8 cellular contexts compared by ENCODE assay signal in genomic region chr22:41094036-41094435, GRCh38. TPM values are rescaled to one million over a fixed set of nuclear protein-coding genes. Genes with fewer than 3 reads are reported as not detected.
DNase-seq lines count a peak whose midpoint lies in the region; ATAC-seq and TF ChIP-seq lines count a peak whose summit lies in the region.

No MANE protein-coding gene starts in this region.

- no peak overlapping the region for H3K27ac Mint-ChIP-seq in GM23338
- peak overlapping the region; percentile 42 for H3K27ac Mint-ChIP-seq in endodermal cell
- peak overlapping the region; percentile 76 for H3K27ac Mint-ChIP-seq in neural crest cell (ENCODE audit: unreplicated experiment)

- H3K27me3 ChIP-seq in BJ (ENCODE audit: control insufficient read depth, insufficient read depth, low read length) (no peaks in the 10 kb centered on the region), GM23338 (ENCODE audit: insufficient read depth) (no peaks in the 10 kb centered on the region), SJSA1 (replicated peaks) (no peaks in the 10 kb centered on the region), endodermal cell (ENCODE audit: control insufficient read depth, insufficient read depth, low read length, poor library complexity, severe bottlenecking) (no peaks in the 10 kb centered on the region)

- no peak for TF ChIP-seq CTCF in BJ (IDR thresholded peaks at IDR 0.05; ENCODE audit: insufficient read depth, low read depth, low read length)
- TF ChIP-seq CTCF in GM23338 (conservative IDR thresholded peaks at IDR 0.05; ENCODE audit: low read depth in 2 of 2): no peak
- TF ChIP-seq CTCF in endodermal cell (conservative IDR thresholded peaks at IDR 0.05): no peak
- TF ChIP-seq CTCF in neural crest cell (conservative IDR thresholded peaks at IDR 0.05): no peak

- H3K4me3 Mint-ChIP-seq in GM23338: peak overlapping the region; percentile 95
- H3K4me3 Mint-ChIP-seq in endodermal cell: peak overlapping the region; percentile 96
- H3K4me3 Mint-ChIP-seq in neural crest cell: peak overlapping the region; percentile 95

- H3K36me3 ChIP-seq in BJ (ENCODE audit: control insufficient read depth, insufficient read depth, low read length) (no peaks in the 10 kb centered on the region), GM23338 (ENCODE audit: insufficient read depth) (no peaks in the 10 kb centered on the region), SJSA1 (peaks cover 30% of the 10 kb centered on the region), endodermal cell (ENCODE audit: control insufficient read depth, insufficient read depth, low read length) (peaks cover 4% of the 10 kb centered on the region)

- H3K9me3 ChIP-seq in SJSA1 (replicated peaks): no peaks in the 10 kb centered on the region
- H3K9me3 ChIP-seq in endodermal cell (ENCODE audit: control insufficient read depth, low read length): no peaks in the 10 kb centered on the region

- H3K4me1 Mint-ChIP-seq in GM23338 (peaks cover 30% of the 10 kb centered on the region), endodermal cell (peaks cover 29% of the 10 kb centered on the region), neural crest cell (peaks cover 41% of the 10 kb centered on the region)

- peaks cover 68% of the 10 kb centered on the region for H3K79me2 ChIP-seq in GM23338 (replicated peaks; ENCODE audit: insufficient read depth)

- no peaks in the 10 kb centered on the region; the same call in 1 of the 3 replicates for H3K9me3 Mint-ChIP-seq in GM23338
- H3K9me3 Mint-ChIP-seq in endodermal cell: no peaks in the 10 kb centered on the region
- H3K9me3 Mint-ChIP-seq in neural crest cell: no peaks in the 10 kb centered on the region

- H3K27ac ChIP-seq in GM23338 (ENCODE audit: low read depth) (no peak overlapping the region), SJSA1 (no peak overlapping the region), endodermal cell (ENCODE audit: low read depth, low read length) (no peak overlapping the region)

- peak overlapping the region; percentile 92 for H3K4me2 ChIP-seq in GM23338

- CTCF ChIA-PET in BJ (lab: Yijun Ruan, JAX): interaction anchor here (1.8 to 2.7 kb wide), 2 partner anchors 12 to 171 kb away, joined by 4 to 13 read pairs; no protein-coding TSS in a partner anchor

- POLR2A ChIA-PET in BJ (lab: Charles Lee): no interaction called here

- H3K4me3 ChIP-seq in BJ (ENCODE audit: low read depth, low read length) (peak overlapping the region; percentile 97), GM23338 (peak overlapping the region; percentile 90), SJSA1 (peak overlapping the region; percentile 85), endodermal cell (ENCODE audit: low read length) (peak overlapping the region; percentile 98)

- DNase-seq in BJ (ENCODE audit: low read depth): no peak
- DNase-seq in GM23338 (ENCODE audit: low spot score): peak; percentile 46
- DNase-seq in SJSA1 (ENCODE audit: low read depth in 1 of 2, low spot score in 2 of 2): peak in 1 of 2 experiments; percentile 28
- no peak for DNase-seq in endodermal cell
- no peak for DNase-seq in neural crest cell (ENCODE audit: low read depth, low spot score)
- DNase-seq in NCI-H1930 (lab: John Stamatoyannopoulos, UW): no peak
- DNase-seq in central memory CD4-positive, alpha-beta T cell: no peak

- H3K27me3 Mint-ChIP-seq in GM23338 (ENCODE audit: insufficient read depth, low read depth, poor library complexity) (peaks cover 7% of the 10 kb centered on the region), endodermal cell (ENCODE audit: insufficient read depth) (no peaks in the 10 kb centered on the region), neural crest cell (ENCODE audit: low read depth) (peaks cover 3% of the 10 kb centered on the region)

- H3F3A ChIP-seq in GM23338 (replicated peaks; ENCODE audit: low read depth): no peaks in the 10 kb centered on the region

- H3K4me1 ChIP-seq in GM23338 (ENCODE audit: insufficient read depth) (peaks cover 27% of the 10 kb centered on the region), SJSA1 (replicated peaks) (peaks cover 26% of the 10 kb centered on the region), endodermal cell (ENCODE audit: control insufficient read depth, insufficient read depth, low read length) (no peaks in the 10 kb centered on the region)

- WGBS in endodermal cell (ENCODE audit: insufficient coverage in 1 of 2, insufficient read length in 1 of 2), 2 experiments: 2 to 6% methylated on average over 4 of the region's 4 CpGs

- H3K36me3 Mint-ChIP-seq in GM23338 (ENCODE audit: low read depth) (peaks cover 28% of the 10 kb centered on the region), endodermal cell (ENCODE audit: low read depth) (peaks cover 22% of the 10 kb centered on the region), neural crest cell (ENCODE audit: low read depth) (no peaks in the 10 kb centered on the region)

- H3K9me2 ChIP-seq in GM23338 (ENCODE audit: insufficient read depth): no peaks in the 10 kb centered on the region

- ATAC-seq in GM23338: no peak
- ATAC-seq in esophagus mucosa: no peak

- no peak overlapping the region for H2AFZ ChIP-seq in GM23338

- peaks cover 54% of the 10 kb centered on the region for H4K20me1 ChIP-seq in GM23338 (replicated peaks; ENCODE audit: insufficient read depth)

- peak overlapping the region; percentile 99 for H3K9ac ChIP-seq in endodermal cell (ENCODE audit: extremely low read depth, low read length, poor library complexity, severe bottlenecking)

TF ChIP-seq in GM23338, 12 proteins besides CTCF, POLR2A, EP300 and RAD21 (continues in another document):
- TF ChIP-seq ETS1 (IDR thresholded peaks at IDR 0.05) (no peak), EZH2phosphoT487 (IDR thresholded peaks at IDR 0.05; ENCODE audit: unreplicated experiment) (no peak), ZNF331 (CRISPR knock-in tag; IDR thresholded peaks at IDR 0.05; ENCODE audit: low read depth) (no peak), NANOG (IDR thresholded peaks at IDR 0.05; ENCODE audit: borderline replicate concordance) (no peak)

RNA-seq across cellular contexts. Expression of gene EP300, which starts 1.6 kb away (rescaled TPM):
- polyA plus RNA-seq in BJ (2011; rRNA removed) (11.2 and 13.0 TPM in 2 replicates), GM23338 (2016; fragmentation: Nextera tagmentation; extraction: Ambion mirVana) (39.4 and 40.7 TPM in 2 replicates)
- polyA minus RNA-seq in BJ (2011; rRNA and poly(A)+ RNA removed): 43.4 and 46.6 TPM in 2 replicates
- 129 and 130 TPM in 2 replicates for total RNA-seq in GM23338 (2014; rRNA removed; shearing (Covaris generic))
- total RNA-seq in SJSA1 (2014; rRNA removed; shearing (Covaris generic)): 17.2 and 24.5 TPM in 2 replicates
- total RNA-seq in endodermal cell (100 to 1,000 TPM in 1 of 2 donors, 10 to 100 TPM in 1; 95.5 to 130 TPM), neural crest cell (89.2 and 93.1 TPM in 2 replicates), esophagus mucosa (40.6 TPM)
- polyA plus RNA-seq in endodermal cell (2013, experiment 1 of 2): 48.2 TPM
- 48.4 TPM for polyA plus RNA-seq in endodermal cell (2013, experiment 2 of 2)
